Comparison of ENCODE assay signal across 20 cellular contexts in the genomic region with DNA sequence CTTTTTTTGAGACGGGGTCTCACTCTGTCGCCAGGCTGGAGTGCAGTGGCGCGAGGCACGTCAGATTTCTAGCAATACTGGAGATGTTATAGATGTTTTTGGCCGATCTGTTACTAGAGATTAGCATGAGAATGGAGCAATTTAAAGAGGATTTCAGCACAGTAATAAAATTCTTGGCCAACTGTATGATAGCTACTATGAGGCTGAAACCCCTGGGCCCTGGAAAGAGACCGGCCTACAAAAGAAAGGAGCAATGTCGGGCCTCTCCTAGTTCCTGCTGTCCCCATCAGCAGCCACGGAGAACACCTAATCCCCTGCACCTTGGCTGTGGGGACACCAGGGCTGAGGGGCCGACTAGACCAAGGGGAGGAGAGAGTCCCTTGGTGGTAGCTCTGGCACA. TPM values are rescaled to one million over a fixed set of nuclear protein-coding genes. Genes with fewer than 3 reads are reported as not detected.
DNase-seq lines count a peak whose midpoint lies in the region; ATAC-seq and TF ChIP-seq lines count a peak whose summit lies in the region.
"Had no signal": no experiment of that assay in that cellular context is flagged by ENCODE, and none has a peak within 500 bp of the region (broad histone marks: within the 10 kb centered on the region; RNA-seq: fewer than 3 reads in every experiment).

No MANE protein-coding gene starts in this region.

- H3K4ac ChIP-seq in mesenchymal stem cell (ENCODE audit: low read depth in 1 of 2, low read length in 2 of 2), result no peak overlapping the region

- no peak overlapping the region for H3K14ac ChIP-seq in mesenchymal stem cell (ENCODE audit: low read length in 2 of 2)

- H3K4me3 ChIP-seq in mesenchymal stem cell (ENCODE audit: insufficient read depth in 1 of 2, low read depth in 1 of 2, low read length in 2 of 2), result no peak overlapping the region
- H3K4me3 ChIP-seq: A549, BLaER1 had no signal

- over 99% methylated on average over 9 of the region's 10 CpGs for WGBS in mesenchymal stem cell

- no peak overlapping the region for H3K4me3 Mint-ChIP-seq in activated T-cell treated with anti-CD3 and anti-CD28 coated beads, Interleukin-2, amount 50 U/mL, for 72 hours
- no peak overlapping the region for H3K4me3 Mint-ChIP-seq in activated T-cell treated with anti-CD3 and anti-CD28 coated beads, Interleukin-2, amount 50 U/mL, for 24 hours
- no peak overlapping the region for H3K4me3 Mint-ChIP-seq in T-helper 17 cell
- H3K4me3 Mint-ChIP-seq: CD14-positive monocyte; CD4-positive, alpha-beta memory T cell; CD4-positive, CD25-positive, alpha-beta regulatory T cell had no signal

- peaks cover 32% of the 10 kb centered on the region for H3K79me1 ChIP-seq in mesenchymal stem cell (replicated peaks; ENCODE audit: low read length, poor library complexity, severe bottlenecking)

- H3K4me1 Mint-ChIP-seq in activated T-cell treated with anti-CD3 and anti-CD28 coated beads, Interleukin-2, amount 50 U/mL, for 72 hours (ENCODE audit: low read depth), result peaks cover 18% of the 10 kb centered on the region
- peaks cover 46% of the 10 kb centered on the region for H3K4me1 Mint-ChIP-seq in activated T-cell treated with anti-CD3 and anti-CD28 coated beads, Interleukin-2, amount 50 U/mL, for 24 hours (ENCODE audit: low read depth)
- peaks cover 35% of the 10 kb centered on the region for H3K4me1 Mint-ChIP-seq in T-helper 17 cell

- H3K36me3 ChIP-seq in mesenchymal stem cell (ENCODE audit: control insufficient read depth in 1 of 2, insufficient read depth in 2 of 2, low read depth in 1 of 2, low read length in 2 of 2), result peaks cover 16 to 59% of the 10 kb centered on the region in 2 experiments

- no peak overlapping the region for H2BK12ac ChIP-seq in mesenchymal stem cell (ENCODE audit: low read length in 2 of 2)

- no peak overlapping the region for H2BK5ac ChIP-seq in mesenchymal stem cell (ENCODE audit: low read depth, low read length, poor library complexity, severe bottlenecking)

- H3K9me3 Mint-ChIP-seq in activated T-cell treated with anti-CD3 and anti-CD28 coated beads, Interleukin-2, amount 50 U/mL, for 72 hours, result no peaks in the 10 kb centered on the region
- H3K9me3 Mint-ChIP-seq in activated T-cell treated with anti-CD3 and anti-CD28 coated beads, Interleukin-2, amount 50 U/mL, for 24 hours, result no peaks in the 10 kb centered on the region
- H3K9me3 Mint-ChIP-seq: CD14-positive monocyte; CD4-positive, alpha-beta memory T cell; CD4-positive, CD25-positive, alpha-beta regulatory T cell; CD8-positive, alpha-beta memory T cell had no signal

- H3K4me1 ChIP-seq in mesenchymal stem cell (ENCODE audit: control insufficient read depth, insufficient read depth, low read depth, low read length), result peaks cover 4% of the 10 kb centered on the region
- H3K4me1 ChIP-seq: BE2C had no signal

- H3K9me3 ChIP-seq in T-helper 17 cell (ENCODE audit: control insufficient read depth, low read length, poor library complexity, severe bottlenecking) (no peaks in the 10 kb centered on the region), mesenchymal stem cell (ENCODE audit: control insufficient read depth, low read length) (no peaks in the 10 kb centered on the region)
- H3K9me3 ChIP-seq: A549, BE2C, BLaER1 had no signal

- H3K9ac ChIP-seq in mesenchymal stem cell (ENCODE audit: low read length), result no peak overlapping the region
- H3K9ac ChIP-seq: BLaER1 had no signal

- H3K27me3 Mint-ChIP-seq in activated T-cell treated with anti-CD3 and anti-CD28 coated beads, Interleukin-2, amount 50 U/mL, for 72 hours (ENCODE audit: low read depth), result no peaks in the 10 kb centered on the region
- no peaks in the 10 kb centered on the region for H3K27me3 Mint-ChIP-seq in activated T-cell treated with anti-CD3 and anti-CD28 coated beads, Interleukin-2, amount 50 U/mL, for 24 hours
- H3K27me3 Mint-ChIP-seq in T-helper 17 cell, result no peaks in the 10 kb centered on the region
- H3K27me3 Mint-ChIP-seq: CD4-positive, alpha-beta memory T cell; CD4-positive, CD25-positive, alpha-beta regulatory T cell; CD8-positive, alpha-beta memory T cell had no signal

- no peaks in the 10 kb centered on the region for H3K27me3 ChIP-seq in mesenchymal stem cell (ENCODE audit: control insufficient read depth in 1 of 2, insufficient read depth in 1 of 2, low read length in 2 of 2)
- H3K27me3 ChIP-seq: BE2C, BLaER1 had no signal

- no peak overlapping the region for H3K23ac ChIP-seq in mesenchymal stem cell (ENCODE audit: low read length in 2 of 2)

- H4K91ac ChIP-seq in mesenchymal stem cell (ENCODE audit: low read length), result no peak overlapping the region

- TF ChIP-seq POLR2A in GM18505 (IDR thresholded peaks at IDR 0.05; ENCODE audit: borderline replicate concordance, extremely low read depth, insufficient read depth, insufficient read length), result no peak

- no peak overlapping the region for H4K8ac ChIP-seq in mesenchymal stem cell (ENCODE audit: low read length)

- no peak overlapping the region for H3K18ac ChIP-seq in mesenchymal stem cell (ENCODE audit: low read depth in 1 of 2, low read length in 2 of 2)

- DNase-seq in activated T-cell treated with anti-CD3 and anti-CD28 coated beads, Interleukin-2, amount 50 U/mL, for 72 hours, result no peak
- no peak for DNase-seq in activated T-cell treated with anti-CD3 and anti-CD28 coated beads, Interleukin-2, amount 50 U/mL, for 24 hours
- DNase-seq in T-helper 17 cell, result no peak
- DNase-seq in mesenchymal stem cell, result no peak
- no peak for DNase-seq in T-helper 1 cell
- DNase-seq: BE2C; C1 segment of cervical spinal cord; Calu3; CD4-positive, alpha-beta memory T cell; CD4-positive, CD25-positive, alpha-beta regulatory T cell; CD8-positive, alpha-beta memory T cell; COR-L47; DMS79 treated with DMSO at 0.1 percent for 48 hours; GF-D8 had no signal

- H2BK15ac ChIP-seq in mesenchymal stem cell (ENCODE audit: low read depth, poor library complexity, severe bottlenecking), result no peak overlapping the region

- H3K27ac ChIP-seq in mesenchymal stem cell (ENCODE audit: low read length, poor library complexity, severe bottlenecking), result no peak overlapping the region
- H3K27ac ChIP-seq: 22Rv1, A549 had no signal

- no peak overlapping the region for H2AFZ ChIP-seq in mesenchymal stem cell (ENCODE audit: low read depth, low read length)

- peak overlapping the region; percentile 6 for H3K27ac Mint-ChIP-seq in activated T-cell treated with anti-CD3 and anti-CD28 coated beads, Interleukin-2, amount 50 U/mL, for 72 hours
- H3K27ac Mint-ChIP-seq in activated T-cell treated with anti-CD3 and anti-CD28 coated beads, Interleukin-2, amount 50 U/mL, for 24 hours, result no peak overlapping the region
- H3K27ac Mint-ChIP-seq in T-helper 17 cell, result peak overlapping the region; percentile 72

- no peak for ATAC-seq in activated T-cell treated with anti-CD3 and anti-CD28 coated beads, Interleukin-2, amount 50 U/mL, for 72 hours (replicated peaks in 1 of 2)
- no peak for ATAC-seq in T-helper 17 cell
- ATAC-seq in GM18505 (IDR thresholded peaks at IDR 0.05; ENCODE audit: unreplicated experiment), result no peak
- ATAC-seq in HG03108 (IDR thresholded peaks at IDR 0.05; ENCODE audit: unreplicated experiment), result no peak
- ATAC-seq: A549 had no signal

- no peak overlapping the region for H3K4me2 ChIP-seq in mesenchymal stem cell (ENCODE audit: low read length, poor library complexity, severe bottlenecking)
- H3K4me2 ChIP-seq: A549 had no signal

- peaks cover 7 to 22% of the 10 kb centered on the region in 2 donors for H3K36me3 Mint-ChIP-seq in activated T-cell treated with anti-CD3 and anti-CD28 coated beads, Interleukin-2, amount 50 U/mL, for 72 hours (ENCODE audit: insufficient read depth in 2 of 2)
- H3K36me3 Mint-ChIP-seq in activated T-cell treated with anti-CD3 and anti-CD28 coated beads, Interleukin-2, amount 50 U/mL, for 24 hours (ENCODE audit: low read depth), result peaks cover 85% of the 10 kb centered on the region
- peaks cover 5% of the 10 kb centered on the region for H3K36me3 Mint-ChIP-seq in T-helper 17 cell (ENCODE audit: low read depth)

- no peak overlapping the region for H2BK120ac ChIP-seq in mesenchymal stem cell (ENCODE audit: low read depth, low read length)

- peak overlapping the region; percentile 31 for H2AK5ac ChIP-seq in mesenchymal stem cell (ENCODE audit: low read length, severe bottlenecking)

RNA-seq across cellular contexts. Expression of a gene that starts 9.5 kb away (rescaled TPM):
- 10 to 100 TPM; 55.0 to 60.1 TPM for total RNA-seq in activated T-cell treated with anti-CD3 and anti-CD28 coated beads, Interleukin-2, amount 50 U/mL, for 72 hours
- total RNA-seq in T-helper 17 cell, result 10 to 100 TPM; 16.4 to 20.3 TPM
- 35.1 TPM for polyA plus RNA-seq in mesenchymal stem cell (2013, experiment 1 of 2)
- polyA plus RNA-seq in mesenchymal stem cell (2013, experiment 2 of 2), result 34.5 TPM
